ENCODE assay signal across 8 cellular contexts in the genomic region with DNA sequence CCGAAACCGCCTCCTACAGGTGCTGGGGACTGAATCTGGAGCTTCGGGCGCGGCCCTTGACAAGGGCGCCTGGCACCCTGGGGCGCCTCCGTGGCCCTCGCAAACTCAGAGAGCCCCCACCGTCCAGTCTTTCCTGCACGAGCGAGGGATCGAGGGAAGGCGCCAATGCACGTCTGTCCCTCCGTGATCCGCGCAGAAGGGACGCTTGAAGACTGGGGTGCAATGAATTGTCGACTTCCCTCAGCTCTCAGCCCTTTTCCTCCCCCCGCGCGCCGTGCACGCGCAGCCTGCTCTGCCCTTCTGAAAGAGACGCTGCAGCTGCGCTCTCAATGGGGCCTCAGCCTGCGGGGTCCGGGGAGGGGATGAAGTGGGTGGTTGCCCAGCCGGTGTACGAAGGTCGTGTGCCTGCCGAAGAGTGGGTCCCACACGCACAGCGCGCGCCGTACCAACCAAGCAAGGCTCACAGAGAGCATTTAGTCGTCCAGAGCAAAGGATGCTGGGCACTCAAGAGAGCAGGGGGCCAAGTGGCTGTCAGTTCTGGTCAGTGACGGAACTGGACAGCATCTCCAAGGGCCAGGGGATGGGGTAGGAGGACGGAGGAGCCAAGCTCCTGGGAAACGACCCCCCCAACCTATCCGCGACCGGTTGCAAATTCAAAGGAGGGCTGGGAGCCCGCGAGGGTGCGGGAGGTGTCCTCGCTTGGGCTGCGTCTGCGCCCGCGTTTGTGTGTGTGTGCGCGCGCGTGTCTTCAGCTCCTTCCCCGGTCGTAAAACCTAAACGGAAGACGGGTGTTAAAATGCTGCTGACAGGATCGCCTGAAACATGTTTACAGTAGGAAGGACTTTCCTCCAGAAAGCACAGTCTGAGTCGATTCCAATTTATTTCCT. TPM values are rescaled to one million over a fixed set of nuclear protein-coding genes. Genes with fewer than 3 reads are reported as not detected.
DNase-seq lines count a peak whose midpoint lies in the region; ATAC-seq and TF ChIP-seq lines count a peak whose summit lies in the region.

No MANE protein-coding gene starts in this region.

- H3K27ac Mint-ChIP-seq in activated T-cell treated with anti-CD3 and anti-CD28 coated beads, Interleukin-2, amount 50 U/mL, for 72 hours, result no peak overlapping the region
- H3K27ac Mint-ChIP-seq in nephron progenitor cell, result peak overlapping the region; percentile 96

- intact Hi-C loops in vagina (cut with DNase I), result no loop called here

- peaks cover 16% of the 10 kb centered on the region for H3K4me1 Mint-ChIP-seq in activated T-cell treated with anti-CD3 and anti-CD28 coated beads, Interleukin-2, amount 50 U/mL, for 72 hours (ENCODE audit: low read depth)
- peaks cover 28% of the 10 kb centered on the region for H3K4me1 Mint-ChIP-seq in nephron progenitor cell

- no peaks in the 10 kb centered on the region for H3K36me3 Mint-ChIP-seq in activated T-cell treated with anti-CD3 and anti-CD28 coated beads, Interleukin-2, amount 50 U/mL, for 72 hours (ENCODE audit: insufficient read depth in 2 of 2)
- H3K36me3 Mint-ChIP-seq in nephron progenitor cell (ENCODE audit: low read depth), result peaks cover 12% of the 10 kb centered on the region

- H3K4me3 ChIP-seq in fibroblast of villous mesenchyme (ENCODE audit: low read depth, low read length) (peak overlapping the region; percentile 81), vagina (peak overlapping the region; percentile 66 to 74)

- H3K9me3 Mint-ChIP-seq in activated T-cell treated with anti-CD3 and anti-CD28 coated beads, Interleukin-2, amount 50 U/mL, for 72 hours, result no peaks in the 10 kb centered on the region
- H3K9me3 Mint-ChIP-seq in nephron progenitor cell, result peaks cover 21% of the 10 kb centered on the region

- DNase-seq in D341Med (ENCODE audit: low spot score) (peak; percentile 67), NCI-H774 (lab: John Stamatoyannopoulos, UW) (peak; percentile 85), fibroblast of villous mesenchyme (ENCODE audit: low read depth) (peak; percentile 51), nephron progenitor cell (peak; percentile 72), vagina (ENCODE audit: extremely low spot score in 2 of 2) (peak in 1 of 2 donors; percentile 89)
- DNase-seq in activated T-cell treated with anti-CD3 and anti-CD28 coated beads, Interleukin-2, amount 50 U/mL, for 72 hours, result peak; percentile 39 to 41

- H3K27me3 ChIP-seq in vagina, result no peaks in the 10 kb centered on the region

- peak overlapping the region; percentile 78 for H3K27ac ChIP-seq in vagina

- ATAC-seq in GM19395 (IDR thresholded peaks at IDR 0.05; ENCODE audit: unreplicated experiment) (peak; percentile 47), HG03378 (IDR thresholded peaks at IDR 0.05; ENCODE audit: unreplicated experiment) (peak; percentile 31)
- peak; percentile 48 to 50 for ATAC-seq in activated T-cell treated with anti-CD3 and anti-CD28 coated beads, Interleukin-2, amount 50 U/mL, for 72 hours (replicated peaks in 1 of 2)

- H3K27me3 Mint-ChIP-seq in activated T-cell treated with anti-CD3 and anti-CD28 coated beads, Interleukin-2, amount 50 U/mL, for 72 hours (ENCODE audit: low read depth), result peaks cover 45% of the 10 kb centered on the region
- peaks cover 5% of the 10 kb centered on the region for H3K27me3 Mint-ChIP-seq in nephron progenitor cell (ENCODE audit: low read depth, poor library complexity)

- H3K4me1 ChIP-seq in vagina, result peaks cover 20% of the 10 kb centered on the region

- no peaks in the 10 kb centered on the region for H3K9me3 ChIP-seq in vagina

- TF ChIP-seq POLR2A in vagina (IDR thresholded peaks at IDR 0.05), result no peak

- H3K36me3 ChIP-seq in vagina, result no peaks in the 10 kb centered on the region

- peak overlapping the region; percentile 88 to 93 for H3K4me3 Mint-ChIP-seq in activated T-cell treated with anti-CD3 and anti-CD28 coated beads, Interleukin-2, amount 50 U/mL, for 72 hours
- H3K4me3 Mint-ChIP-seq in nephron progenitor cell, result peak overlapping the region; percentile 98

- TF ChIP-seq CTCF in fibroblast of villous mesenchyme (IDR thresholded peaks at IDR 0.05; ENCODE audit: insufficient read depth, low read depth, low read length), result no peak
- no peak for TF ChIP-seq CTCF in nephron progenitor cell (IDR thresholded peaks at IDR 0.05)
- no peak for TF ChIP-seq CTCF in vagina (IDR thresholded peaks at IDR 0.05)

RNA-seq across cellular contexts. Expression of a gene that starts 5.4 kb away (rescaled TPM):
- 1 to 10 TPM; 1.9 to 3.5 TPM for total RNA-seq in activated T-cell treated with anti-CD3 and anti-CD28 coated beads, Interleukin-2, amount 50 U/mL, for 72 hours
- total RNA-seq in fibroblast of villous mesenchyme, result 33.2 and 71.8 TPM in 2 replicates
- 11.5 TPM for total RNA-seq in vagina
